24 cellular contexts compared by ENCODE assay signal in the genomic region with DNA sequence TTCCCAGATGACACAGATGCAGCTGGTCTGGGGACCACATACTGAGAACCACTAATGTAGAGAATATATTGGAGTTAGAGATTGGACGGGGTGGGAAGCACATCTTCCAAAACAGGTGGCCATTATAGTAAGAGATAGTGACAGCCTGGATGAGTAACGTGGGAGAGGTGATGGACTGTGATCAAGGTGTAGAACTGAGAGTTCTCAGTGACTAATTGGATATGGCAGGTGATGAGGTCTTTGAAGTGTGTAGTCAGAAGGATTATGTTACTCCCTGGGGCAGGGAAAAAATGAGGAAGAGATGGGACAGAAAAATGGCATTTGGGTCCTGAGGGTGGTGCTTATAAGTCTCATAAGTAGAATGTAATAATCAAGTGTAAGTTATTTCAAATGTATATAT.
A peak's percentile ranks its signal among the peaks of the same experiment; 100 is the strongest.
DNase-seq lines count a peak whose midpoint lies in the region; ATAC-seq, FAIRE-seq and TF ChIP-seq lines count a peak whose summit lies in the region.
"Had no signal": no experiment of that assay in that cellular context is flagged by ENCODE, and none has a peak within 500 bp of the region (broad histone marks: within the 10 kb centered on the region; RNA-seq: fewer than 3 reads in every experiment).

No MANE protein-coding gene starts in this region.

- H3K9me2 ChIP-seq in HCT116 (ENCODE audit: insufficient read depth), result no peaks in the 10 kb centered on the region

- no peaks in the 10 kb centered on the region for H3K9me3 ChIP-seq in HCT116 (ENCODE audit: control insufficient read depth in 1 of 2, insufficient read depth in 1 of 2, low read depth in 1 of 2, low read length in 2 of 2)
- H3K9me3 ChIP-seq in MG63, result no peaks in the 10 kb centered on the region
- H3K9me3 ChIP-seq: adrenal gland, pancreas, thoracic aorta had no signal

- no peak for TF ChIP-seq POLR2A in HCT116 (IDR thresholded peaks at IDR 0.05; ENCODE audit: borderline replicate concordance, extremely low read depth, insufficient read depth, insufficient read length)

- intact Hi-C loops in HCT116 (cut with micrococcal nuclease), result no loop called here

- POLR2A ChIA-PET in HCT116 (lab: Charles Lee), result no interaction called here

- FAIRE-seq in RCC 7860 (lab: Jason Lieb, UNC), result no peak
- FAIRE-seq: GM19239, pancreas, TTC549 had no signal

- H3K4me1 ChIP-seq in HCT116 (ENCODE audit: control insufficient read depth in 1 of 2, insufficient read depth in 2 of 2, low read length in 2 of 2) (peaks cover 0 to 4% of the 10 kb centered on the region in 2 experiments; a peak in 2 of 4 replicates), foreskin keratinocyte (no peaks in the 10 kb centered on the region)
- H3K4me1 ChIP-seq: adrenal gland, pancreas had no signal

- DNase-seq in HCT116 (ENCODE audit: low read depth, low spot score) (no peak), NCI-H2029 (lab: John Stamatoyannopoulos, UW) (peak; percentile 53), NCI-H510A treated with DMSO at 0.1 percent for 48 hours (lab: John Stamatoyannopoulos, UW) (peak; percentile 93), foreskin keratinocyte (no peak), RCC 7860 (ENCODE audit: low spot score) (no peak), mucosa of gallbladder (ENCODE audit: low spot score) (no peak), MG63 (no peak)
- DNase-seq: activated CD4-positive, alpha-beta T cell treated with anti-CD3 and anti-CD28 coated beads for 36 hours; activated effector memory CD4-positive, alpha-beta T cell treated with anti-CD3 and anti-CD28 coated beads, Interleukin-2, amount 50 U/mL, for 16 hours; adrenal gland; CD8-positive, alpha-beta T cell; foreskin fibroblast; hypothalamus; islet precursor cell; Kasumi-1; naive thymus-derived CD8-positive, alpha-beta T cell; NCI-H226; pancreas; stimulated activated naive B cell treated with anti-CD40 and anti-IgM and Interleukin-4, amounts not matched to agents 10 μg/mL and 1 μg/mL and 100 μg/mL, for 72 hours had no signal

- no peaks in the 10 kb centered on the region for H3K36me3 ChIP-seq in HCT116 (ENCODE audit: control insufficient read depth in 1 of 2, insufficient read depth in 2 of 2, low read length in 2 of 2)
- no peaks in the 10 kb centered on the region for H3K36me3 ChIP-seq in MG63
- H3K36me3 ChIP-seq: adrenal gland, pancreas, thoracic aorta had no signal

- no peak overlapping the region for H3K27ac ChIP-seq in HCT116 (ENCODE audit: low read depth, low read length)
- H3K27ac ChIP-seq in foreskin keratinocyte, result no peak overlapping the region
- H3K27ac ChIP-seq: adrenal gland, pancreas, thoracic aorta had no signal

- no peak overlapping the region for H2AFZ ChIP-seq in HCT116 (ENCODE audit: low read depth, low read length, poor library complexity, severe bottlenecking)
- H2AFZ ChIP-seq: GM23338 had no signal

- H3K79me2 ChIP-seq in HCT116 (ENCODE audit: insufficient read depth, low read length), result no peaks in the 10 kb centered on the region

- ATAC-seq in HCT116 (no peak), foreskin keratinocyte (peak; percentile 90)
- ATAC-seq: activated CD4-positive, alpha-beta T cell treated with anti-CD3 and anti-CD28 coated beads for 36 hours; CD8-positive, alpha-beta T cell; GM23338; naive thymus-derived CD8-positive, alpha-beta T cell; pancreas; sciatic nerve; stimulated activated naive B cell treated with anti-CD40 and anti-IgM and Interleukin-4, amounts not matched to agents 10 μg/mL and 1 μg/mL and 100 μg/mL, for 72 hours had no signal

- no peak overlapping the region for H3K4me3 ChIP-seq in HCT116 (replicated peaks in 1 of 2; ENCODE audit: low read depth in 1 of 2, low read length in 2 of 2)
- no peak overlapping the region for H3K4me3 ChIP-seq in MG63
- H3K4me3 ChIP-seq: adrenal gland, GM23338, pancreas, thoracic aorta had no signal

- H3K4me2 ChIP-seq in HCT116 (ENCODE audit: low read length), result no peak overlapping the region

- H3K9ac ChIP-seq in HCT116 (ENCODE audit: low read length), result no peak overlapping the region

- BruUV-seq in HCT116 (replicated peaks; lab: Mats Ljungman, UMichigan), result no TSS peak

- TF ChIP-seq CTCF in HCT116 (IDR thresholded peaks at IDR 0.05 in 2 of 3, conservative IDR thresholded peaks at IDR 0.05 in 1 of 3; ENCODE audit: borderline replicate concordance in 1 of 3, insufficient read depth in 1 of 3, low read depth in 2 of 3, low read length in 2 of 3) (no peak), foreskin keratinocyte (conservative IDR thresholded peaks at IDR 0.05) (no peak)

- no peaks in the 10 kb centered on the region for H4K20me1 ChIP-seq in HCT116 (ENCODE audit: insufficient read depth)

- CTCF ChIA-PET in HCT116 (lab: Charles Lee), result no interaction called here

- TF ChIP-seq RAD21 in HCT116 (IDR thresholded peaks at IDR 0.05; ENCODE audit: low read depth), result no peak

- H3K27me3 ChIP-seq in HCT116 (ENCODE audit: insufficient read depth, low read length) (no peaks in the 10 kb centered on the region), foreskin keratinocyte (no peaks in the 10 kb centered on the region), MG63 (no peaks in the 10 kb centered on the region)
- H3K27me3 ChIP-seq: adrenal gland, pancreas had no signal

- RAD21 ChIA-PET in HCT116 (lab: Charles Lee; ENCODE audit: low non-redundant PET in 1 of 2, low total read pairs in 2 of 2, uncharacterized antibody in 2 of 2, unreplicated experiment in 2 of 2), result no interaction called here

TF ChIP-seq in HCT116, 20 proteins besides CTCF, POLR2A, EP300 and RAD21:
- TF ChIP-seq JUND (IDR thresholded peaks at IDR 0.05), result peak; percentile 46; the same call in 1 of the 2 replicates
- no peak for TF ChIP-seq SIN3A (IDR thresholded peaks at IDR 0.05; ENCODE audit: low read depth)
- peak; percentile 46; the same call in 1 of the 2 replicates for TF ChIP-seq FOSL1 (IDR thresholded peaks at IDR 0.05; ENCODE audit: low read depth)

Comparison
In these comparisons a context has a peak if more than half of its experiments do, and no peak if none do; other contexts are left out.
1. DNase-seq: peak in NCI-H2029 (single experiment) and NCI-H510A treated with DMSO at 0.1 percent for 48 hours (single experiment); none in HCT116 (single experiment), foreskin keratinocyte (0 of 2), RCC 7860 (single experiment), mucosa of gallbladder (single experiment) and MG63 (single experiment).